Comparison of ENCODE assay signal across 10 cellular contexts in the genomic region with DNA sequence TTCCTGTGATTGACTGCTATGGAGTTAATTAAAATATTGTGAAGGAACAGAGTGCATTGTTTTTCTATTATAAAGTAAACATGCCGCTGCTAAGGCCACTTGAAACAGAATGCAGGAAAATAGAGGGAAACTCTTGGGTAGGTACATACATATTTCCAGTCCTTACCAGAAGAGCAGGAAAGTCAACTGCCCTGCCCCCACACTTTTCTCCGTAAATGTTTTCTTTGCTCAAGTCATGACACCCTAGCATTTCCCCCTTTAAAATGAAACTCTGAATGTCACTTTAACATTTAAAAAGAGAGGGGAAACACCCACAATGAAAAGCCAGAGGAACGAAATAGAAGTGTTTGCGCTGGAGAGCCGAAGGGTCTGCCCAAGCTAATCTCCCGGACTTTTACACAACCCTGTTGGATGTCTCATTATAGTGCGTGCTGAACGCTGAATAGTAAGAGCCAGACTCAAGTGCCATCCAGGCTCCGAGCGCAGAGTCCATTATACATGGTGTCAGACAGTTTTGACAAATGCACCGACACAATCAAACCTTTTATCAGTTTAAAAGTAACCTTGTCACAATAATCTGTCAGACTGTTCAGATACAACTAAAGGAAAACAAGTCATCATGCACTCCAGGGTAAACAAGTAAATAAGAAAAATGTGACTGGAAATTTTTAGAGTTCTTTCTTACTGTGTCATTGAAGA.
DNase-seq lines count a peak whose midpoint lies in the region; ATAC-seq and TF ChIP-seq lines count a peak whose summit lies in the region.
"Had no signal": no experiment of that assay in that cellular context is flagged by ENCODE, and none has a peak within 500 bp of the region (broad histone marks: within the 10 kb centered on the region; RNA-seq: fewer than 3 reads in every experiment).

No MANE protein-coding gene starts in this region.

- peaks cover 5% of the 10 kb centered on the region for H3K36me3 Mint-ChIP-seq in nephron (ENCODE audit: low read depth)
- H3K36me3 Mint-ChIP-seq: activated naive CD4-positive, alpha-beta T cell treated with anti-CD3 and anti-CD28 coated beads, Interleukin-2, amount 50 U/mL, for 24 hours had no signal

- H3K27ac Mint-ChIP-seq in nephron, result peak overlapping the region; percentile 73 to 93 (median 85)
- H3K27ac Mint-ChIP-seq: activated naive CD4-positive, alpha-beta T cell treated with anti-CD3 and anti-CD28 coated beads, Interleukin-2, amount 50 U/mL, for 24 hours had no signal

- ATAC-seq in HG03280 (IDR thresholded peaks at IDR 0.05; ENCODE audit: unreplicated experiment), result no peak

- H3K4me3 Mint-ChIP-seq in nephron, result peak overlapping the region; percentile 81 to 82 (median 81)
- H3K4me3 Mint-ChIP-seq: activated naive CD4-positive, alpha-beta T cell treated with anti-CD3 and anti-CD28 coated beads, Interleukin-2, amount 50 U/mL, for 24 hours had no signal

- peaks cover 6% of the 10 kb centered on the region for H3K9me3 Mint-ChIP-seq in nephron

- peak; percentile 80 for DNase-seq in DMS153 (lab: John Stamatoyannopoulos, UW)
- DNase-seq in NCI-H2029 (lab: John Stamatoyannopoulos, UW), result peak; percentile 78
- peak; percentile 37 for DNase-seq in epithelial cell of esophagus (ENCODE audit: low read depth)
- DNase-seq in hepatic stellate cell (ENCODE audit: low spot score), result no peak
- no peak for DNase-seq in activated effector memory CD4-positive, alpha-beta T cell treated with Interleukin-2 at 50 U/mL for 16 hours
- no peak for DNase-seq in inferior parietal cortex (ENCODE audit: extremely low spot score)
- DNase-seq: stimulated activated CD8-positive, alpha-beta memory T cell treated with anti-CD3 and anti-CD28 coated beads, Interleukin-4, amount 100 ng/mL, for 48 hours had no signal

- peak overlapping the region; percentile 39 for H3K4me3 ChIP-seq in epithelial cell of esophagus (ENCODE audit: low read length)

- no peaks in the 10 kb centered on the region for H3K27me3 Mint-ChIP-seq in nephron (ENCODE audit: low read depth)

- TF ChIP-seq CTCF in epithelial cell of esophagus (IDR thresholded peaks at IDR 0.05; ENCODE audit: insufficient read depth, low read depth, low read length, missing control alignments) (no peak), nephron (IDR thresholded peaks at IDR 0.05; ENCODE audit: unreplicated experiment in 3 of 3) (no peak)

- H3K4me1 Mint-ChIP-seq in nephron, result peaks cover 23% of the 10 kb centered on the region
- H3K4me1 Mint-ChIP-seq: activated naive CD4-positive, alpha-beta T cell treated with anti-CD3 and anti-CD28 coated beads, Interleukin-2, amount 50 U/mL, for 24 hours had no signal

Comparison
In these comparisons a context has a peak if more than half of its experiments do, and no peak if none do; other contexts are left out.
1. DNase-seq: peak in DMS153 (single experiment), NCI-H2029 (single experiment) and epithelial cell of esophagus (single experiment); none in hepatic stellate cell (single experiment), activated effector memory CD4-positive, alpha-beta T cell treated with Interleukin-2 at 50 U/mL for 16 hours (single experiment) and inferior parietal cortex (single experiment).